In genomic region chr22:21650823-21651520, GRCh38 we compare ENCODE assay signal across 8 cellular contexts. TPM values are rescaled to one million over a fixed set of nuclear protein-coding genes. Genes with fewer than 3 reads are reported as not detected.
A peak's percentile ranks its signal among the peaks of the same experiment; 100 is the strongest.
DNase-seq lines count a peak whose midpoint lies in the region; ATAC-seq and TF ChIP-seq lines count a peak whose summit lies in the region.

No MANE protein-coding gene starts in this region.

- H3K36me3 Mint-ChIP-seq in stimulated activated memory B cell treated with anti-CD40 and anti-IgM and Interleukin-4, amounts not matched to agents 10 μg/mL and 1 μg/mL and 100 μg/mL, for 72 hours = peaks cover 21% of the 10 kb centered on the region

- H3K27ac Mint-ChIP-seq in stimulated activated memory B cell treated with anti-CD40 and anti-IgM and Interleukin-4, amounts not matched to agents 10 μg/mL and 1 μg/mL and 100 μg/mL, for 72 hours = no peak overlapping the region

- no peak for ATAC-seq in stimulated activated memory B cell treated with anti-CD40 and anti-IgM and Interleukin-4, amounts not matched to agents 10 μg/mL and 1 μg/mL and 100 μg/mL, for 72 hours
- no peak for ATAC-seq in GM19455 (IDR thresholded peaks at IDR 0.05; ENCODE audit: unreplicated experiment)

- peak overlapping the region; percentile 99 for H3K27ac ChIP-seq in SJCRH30

- peak; percentile 60 for DNase-seq in activated CD8-positive, alpha-beta memory T cell treated with anti-CD3 and anti-CD28 coated beads for 24 hours
- no peak for DNase-seq in activated CD8-positive, alpha-beta memory T cell treated with anti-CD3 and anti-CD28 coated beads, Interleukin-2, amount 50 U/mL, for 4 hours
- DNase-seq in SJCRH30 (peak; percentile 64 to 76), foreskin fibroblast (peak in 1 of 2 donors; percentile 30), GM19240 (ENCODE audit: insufficient read length, low spot score) (no peak), cerebellar cortex (ENCODE audit: low spot score) (no peak)

- H3K36me3 ChIP-seq in SJCRH30 = peaks cover 18% of the 10 kb centered on the region

- H3K4me1 Mint-ChIP-seq in stimulated activated memory B cell treated with anti-CD40 and anti-IgM and Interleukin-4, amounts not matched to agents 10 μg/mL and 1 μg/mL and 100 μg/mL, for 72 hours = peaks cover 34% of the 10 kb centered on the region

- peaks cover 6% of the 10 kb centered on the region for H3K4me1 ChIP-seq in SJCRH30

- no peaks in the 10 kb centered on the region for H3K27me3 ChIP-seq in SJCRH30

- H3K4me3 ChIP-seq in SJCRH30 = peak overlapping the region; percentile 94
- H3K4me3 ChIP-seq in foreskin fibroblast (ENCODE audit: low read depth in 1 of 2, low read length in 2 of 2) = peak overlapping the region; percentile 77 to 86

- H3K27me3 Mint-ChIP-seq in stimulated activated memory B cell treated with anti-CD40 and anti-IgM and Interleukin-4, amounts not matched to agents 10 μg/mL and 1 μg/mL and 100 μg/mL, for 72 hours = no peaks in the 10 kb centered on the region

- TF ChIP-seq CTCF in foreskin fibroblast (IDR thresholded peaks at IDR 0.05; ENCODE audit: low read depth, low read length) = no peak

- H3K9me3 ChIP-seq in SJCRH30 (replicated peaks) = no peaks in the 10 kb centered on the region

- H3K4me3 Mint-ChIP-seq in stimulated activated memory B cell treated with anti-CD40 and anti-IgM and Interleukin-4, amounts not matched to agents 10 μg/mL and 1 μg/mL and 100 μg/mL, for 72 hours = peak overlapping the region; percentile 92

- no peaks in the 10 kb centered on the region for H3K9me3 Mint-ChIP-seq in stimulated activated memory B cell treated with anti-CD40 and anti-IgM and Interleukin-4, amounts not matched to agents 10 μg/mL and 1 μg/mL and 100 μg/mL, for 72 hours

RNA-seq across cellular contexts. Expression of gene SDF2L1, which starts 8.9 kb away (rescaled TPM):
- 12.8 and 17.0 TPM in 2 replicates for total RNA-seq in SJCRH30 (2014; rRNA removed; shearing (Covaris generic))

RNA-seq across cellular contexts. Expression of gene PPIL2, which starts 14.8 kb away (rescaled TPM):
- 24.8 and 29.7 TPM in 2 replicates for total RNA-seq in SJCRH30 (2014; rRNA removed; shearing (Covaris generic))

RNA-seq across cellular contexts. Expression of gene CCDC116, which starts 18.4 kb away (rescaled TPM):
- 0.38 TPM in 1 of 2 replicates, not detected in the other for total RNA-seq in SJCRH30 (2014; rRNA removed; shearing (Covaris generic))

RNA-seq across cellular contexts. Expression of gene YDJC, which starts 21.1 kb away (rescaled TPM):
- total RNA-seq in SJCRH30 (2014; rRNA removed; shearing (Covaris generic)) = 7.8 and 8.9 TPM in 2 replicates

Comparison
In these comparisons a context has a peak if more than half of its experiments do, and no peak if none do; other contexts are left out.
1. DNase-seq: peak in activated CD8-positive, alpha-beta memory T cell treated with anti-CD3 and anti-CD28 coated beads for 24 hours (single experiment) and SJCRH30 (2 of 2); none in activated CD8-positive, alpha-beta memory T cell treated with anti-CD3 and anti-CD28 coated beads, Interleukin-2, amount 50 U/mL, for 4 hours (single experiment), GM19240 (single experiment) and cerebellar cortex (single experiment).